16 cellular contexts compared by ENCODE assay signal in genomic region chr1:186564558-186564957, GRCh38.
"Had no signal": no experiment of that assay in that cellular context is flagged by ENCODE, and none has a peak within 500 bp of the region (broad histone marks: within the 10 kb centered on the region; RNA-seq: fewer than 3 reads in every experiment).

No MANE protein-coding gene starts in this region.

- H3K27me3 Mint-ChIP-seq: activated CD4-positive, alpha-beta T cell treated with anti-CD3 and anti-CD28 coated beads, Interleukin-2, amount 10 ng/mL, durations not matched to agents 7 days and 5 days; activated naive CD4-positive, alpha-beta T cell treated with anti-CD3 and anti-CD28 coated beads, Interleukin-2, amount 10 ng/mL, durations not matched to agents 7 days and 5 days; activated T-helper 17 cell treated with anti-CD3 and anti-CD28 coated beads, Interleukin-2, amount 50 U/mL, for 72 hours; naive thymus-derived CD8-positive, alpha-beta T cell; stimulated activated naive B cell treated with anti-CD40 and anti-IgM and Interleukin-4, amounts not matched to agents 10 μg/mL and 1 μg/mL and 100 μg/mL, for 72 hours; T-helper 17 cell had no signal

- H3K9me3 ChIP-seq: body of pancreas, lower lobe of right lung, right atrium auricular region, tibial nerve, vagina had no signal

- H3K36me3 ChIP-seq: heart right ventricle, lower lobe of right lung, right atrium auricular region, tibial nerve, vagina had no signal

- H3K36me3 Mint-ChIP-seq: activated naive CD4-positive, alpha-beta T cell treated with anti-CD3 and anti-CD28 coated beads, Interleukin-2, amount 10 ng/mL, durations not matched to agents 7 days and 5 days; naive thymus-derived CD8-positive, alpha-beta T cell; stimulated activated naive B cell treated with anti-CD40 and anti-IgM and Interleukin-4, amounts not matched to agents 10 μg/mL and 1 μg/mL and 100 μg/mL, for 72 hours had no signal

- H3K4me1 Mint-ChIP-seq: activated CD4-positive, alpha-beta T cell treated with anti-CD3 and anti-CD28 coated beads, Interleukin-2, amount 10 ng/mL, durations not matched to agents 7 days and 5 days; activated naive CD4-positive, alpha-beta T cell treated with anti-CD3 and anti-CD28 coated beads, Interleukin-2, amount 10 ng/mL, durations not matched to agents 7 days and 5 days; activated T-helper 17 cell treated with anti-CD3 and anti-CD28 coated beads, Interleukin-2, amount 50 U/mL, for 72 hours; endodermal cell; naive thymus-derived CD8-positive, alpha-beta T cell; stimulated activated naive B cell treated with anti-CD40 and anti-IgM and Interleukin-4, amounts not matched to agents 10 μg/mL and 1 μg/mL and 100 μg/mL, for 72 hours; T-helper 17 cell had no signal

- H3K4me1 ChIP-seq: body of pancreas, heart right ventricle, lower lobe of right lung, right atrium auricular region, tibial nerve, vagina had no signal

- ATAC-seq: activated T-helper 17 cell treated with anti-CD3 and anti-CD28 coated beads, Interleukin-2, amount 50 U/mL, for 72 hours; body of pancreas; heart right ventricle; lower lobe of right lung; naive thymus-derived CD8-positive, alpha-beta T cell; stimulated activated naive B cell treated with anti-CD40 and anti-IgM and Interleukin-4, amounts not matched to agents 10 μg/mL and 1 μg/mL and 100 μg/mL, for 72 hours; T-helper 17 cell had no signal

- H3K4me3 Mint-ChIP-seq: activated CD4-positive, alpha-beta T cell treated with anti-CD3 and anti-CD28 coated beads, Interleukin-2, amount 10 ng/mL, durations not matched to agents 7 days and 5 days; activated naive CD4-positive, alpha-beta T cell treated with anti-CD3 and anti-CD28 coated beads, Interleukin-2, amount 10 ng/mL, durations not matched to agents 7 days and 5 days; activated T-helper 17 cell treated with anti-CD3 and anti-CD28 coated beads, Interleukin-2, amount 50 U/mL, for 72 hours; endodermal cell; naive thymus-derived CD8-positive, alpha-beta T cell; stimulated activated naive B cell treated with anti-CD40 and anti-IgM and Interleukin-4, amounts not matched to agents 10 μg/mL and 1 μg/mL and 100 μg/mL, for 72 hours; T-helper 17 cell had no signal

- DNase-seq: activated CD4-positive, alpha-beta T cell treated with anti-CD3 and anti-CD28 coated beads, Interleukin-2, amount 10 ng/mL, durations not matched to agents 7 days and 5 days; activated CD4-positive, CD25-positive, alpha-beta regulatory T cell; activated naive CD4-positive, alpha-beta T cell treated with anti-CD3 and anti-CD28 coated beads, Interleukin-2, amount 10 ng/mL, durations not matched to agents 7 days and 5 days; activated T-cell treated with anti-CD3 and anti-CD28 coated beads for 4 hours; body of pancreas; cerebellar nuclear complex; endodermal cell; heart right ventricle; lower lobe of right lung; naive thymus-derived CD8-positive, alpha-beta T cell; stimulated activated naive B cell treated with anti-CD40 and anti-IgM and Interleukin-4, amounts not matched to agents 10 μg/mL and 1 μg/mL and 100 μg/mL, for 72 hours; T-helper 17 cell had no signal

- H3K27ac Mint-ChIP-seq: activated CD4-positive, alpha-beta T cell treated with anti-CD3 and anti-CD28 coated beads, Interleukin-2, amount 10 ng/mL, durations not matched to agents 7 days and 5 days; activated naive CD4-positive, alpha-beta T cell treated with anti-CD3 and anti-CD28 coated beads, Interleukin-2, amount 10 ng/mL, durations not matched to agents 7 days and 5 days; activated T-helper 17 cell treated with anti-CD3 and anti-CD28 coated beads, Interleukin-2, amount 50 U/mL, for 72 hours; endodermal cell; stimulated activated naive B cell treated with anti-CD40 and anti-IgM and Interleukin-4, amounts not matched to agents 10 μg/mL and 1 μg/mL and 100 μg/mL, for 72 hours; T-helper 17 cell had no signal

- H3K27me3 ChIP-seq: body of pancreas, heart right ventricle, right atrium auricular region, tibial nerve, vagina had no signal

- H3K4me3 ChIP-seq: body of pancreas, heart right ventricle, lower lobe of right lung, right atrium auricular region, tibial nerve, vagina had no signal

- H3K27ac ChIP-seq: body of pancreas, heart right ventricle, lower lobe of right lung, right atrium auricular region, tibial nerve, vagina had no signal

- H3K9me3 Mint-ChIP-seq: activated CD4-positive, alpha-beta T cell treated with anti-CD3 and anti-CD28 coated beads, Interleukin-2, amount 10 ng/mL, durations not matched to agents 7 days and 5 days; activated naive CD4-positive, alpha-beta T cell treated with anti-CD3 and anti-CD28 coated beads, Interleukin-2, amount 10 ng/mL, durations not matched to agents 7 days and 5 days; activated T-helper 17 cell treated with anti-CD3 and anti-CD28 coated beads, Interleukin-2, amount 50 U/mL, for 72 hours; endodermal cell; naive thymus-derived CD8-positive, alpha-beta T cell; stimulated activated naive B cell treated with anti-CD40 and anti-IgM and Interleukin-4, amounts not matched to agents 10 μg/mL and 1 μg/mL and 100 μg/mL, for 72 hours had no signal
